ENCODE assay signal across 8 cellular contexts in the genomic region with DNA sequence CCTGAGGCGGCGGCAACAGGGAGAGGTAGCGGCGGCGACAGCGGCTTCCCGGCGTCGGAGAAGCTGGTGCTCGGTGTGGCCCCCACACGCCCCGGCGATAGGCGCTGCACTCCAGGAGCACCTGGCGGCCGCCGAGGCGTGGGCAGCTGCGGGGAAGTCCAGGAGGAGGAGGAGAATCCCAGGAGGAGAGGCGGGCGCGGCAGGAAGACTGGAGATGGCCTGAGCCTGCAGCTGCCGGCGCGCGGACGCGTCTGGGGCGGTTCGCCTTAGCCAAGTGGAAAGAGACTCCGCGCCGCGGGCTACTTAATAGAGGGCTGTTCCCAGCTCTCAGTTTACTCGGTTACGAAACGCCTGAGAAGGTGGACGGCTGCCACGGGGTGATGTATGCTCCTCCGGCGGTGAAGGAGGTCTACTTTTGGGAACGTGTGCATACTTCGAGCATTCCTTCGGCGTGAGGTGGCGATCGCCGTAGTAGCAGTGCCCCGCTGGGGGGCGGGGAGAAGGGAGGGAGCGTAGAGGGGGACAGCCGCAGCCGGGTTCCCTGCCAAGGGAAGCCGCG. TPM values are rescaled to one million over a fixed set of nuclear protein-coding genes. Genes with fewer than 3 reads are reported as not detected.
A peak's percentile ranks its signal among the peaks of the same experiment; 100 is the strongest.
DNase-seq lines count a peak whose midpoint lies in the region; ATAC-seq, FAIRE-seq and TF ChIP-seq lines count a peak whose summit lies in the region.
"Had no signal": no experiment of that assay in that cellular context is flagged by ENCODE, and none has a peak within 500 bp of the region (broad histone marks: within the 10 kb centered on the region; RNA-seq: fewer than 3 reads in every experiment).

Gene COL12A1 (minus strand): TSS at position 278 of the 559 bp plus-strand sequence. CDS start 3,261 bp downstream, outside the sequence.

- H3K27ac Mint-ChIP-seq in activated naive CD8-positive, alpha-beta T cell treated with anti-CD3 and anti-CD28 coated beads, Interleukin-2, amount 50 U/mL, for 24 hours: no peak within 1 kb of the TSS

- no peak for TF ChIP-seq CTCF in pancreas (IDR thresholded peaks at IDR 0.05)

- H3K27ac ChIP-seq in pancreas: peak within 1 kb of the TSS in 2 of 4 donors; percentile 26 to 47

- peak; percentile 99 for DNase-seq in ELR (ENCODE audit: low read depth)
- DNase-seq in M059J (ENCODE audit: low read depth): peak; percentile 99
- peak; percentile 14 for DNase-seq in activated naive CD8-positive, alpha-beta T cell treated with anti-CD3 and anti-CD28 coated beads, Interleukin-2, amount 50 U/mL, for 24 hours
- DNase-seq in cardiac septum (ENCODE audit: low spot score): peak; percentile 91
- DNase-seq in pancreas: peak; percentile 48 to 86 (median 70)
- DNase-seq in SKM-1 treated with dmso at 0.1 percent for 144 hours (lab: John Stamatoyannopoulos, UW; ENCODE audit: unreplicated experiment): no peak

- H3K4me3 ChIP-seq in pancreas: peak within 1 kb of the TSS; percentile 7 to 45 (median 26)

- 1% methylated on average over 51 to 55 of the region's 55 CpGs for WGBS in pancreas, 2 donors

- H3K4me3 Mint-ChIP-seq in activated naive CD8-positive, alpha-beta T cell treated with anti-CD3 and anti-CD28 coated beads, Interleukin-2, amount 50 U/mL, for 24 hours: peak within 1 kb of the TSS; percentile 66

- no peak for ATAC-seq in activated naive CD8-positive, alpha-beta T cell treated with anti-CD3 and anti-CD28 coated beads, Interleukin-2, amount 50 U/mL, for 24 hours
- ATAC-seq in pancreas (peak; percentile 41 to 61 (median 58)), GM21526 (IDR thresholded peaks at IDR 0.05; ENCODE audit: low FRiP score, unreplicated experiment) (no peak)

- H3K36me3 ChIP-seq in pancreas: no peaks in the 10 kb centered on the region

- H3K9me3 ChIP-seq in pancreas: no peaks in the 10 kb centered on the region

- no peak for FAIRE-seq in pancreas (lab: Jason Lieb, UNC)

- intact Hi-C loops in cardiac septum (cut with DNase I) (loop anchor here (5.0 to 10.0 kb wide), 9 partner anchors 381 to 1349 kb away; no protein-coding TSS in a partner anchor), pancreas (cut with DNase I) (loop anchor here in 2 of 3 donors (5.0 to 10.0 kb wide), 4 partner anchors 801 to 1481 kb away; no protein-coding TSS in a partner anchor)

- peaks cover 0 to 18% (median 6%) of the 10 kb centered on the region in 3 donors for H3K4me1 ChIP-seq in pancreas

- H3K9me3 Mint-ChIP-seq in activated naive CD8-positive, alpha-beta T cell treated with anti-CD3 and anti-CD28 coated beads, Interleukin-2, amount 50 U/mL, for 24 hours: no peaks in the 10 kb centered on the region

- no peaks in the 10 kb centered on the region for H3K36me3 Mint-ChIP-seq in activated naive CD8-positive, alpha-beta T cell treated with anti-CD3 and anti-CD28 coated beads, Interleukin-2, amount 50 U/mL, for 24 hours (ENCODE audit: low read depth)

- peaks cover 85% of the 10 kb centered on the region for H3K27me3 Mint-ChIP-seq in activated naive CD8-positive, alpha-beta T cell treated with anti-CD3 and anti-CD28 coated beads, Interleukin-2, amount 50 U/mL, for 24 hours

- H3K4me1 Mint-ChIP-seq in activated naive CD8-positive, alpha-beta T cell treated with anti-CD3 and anti-CD28 coated beads, Interleukin-2, amount 50 U/mL, for 24 hours: peaks cover 55% of the 10 kb centered on the region

- peaks cover 0 to 25% (median 0%) of the 10 kb centered on the region in 4 donors for H3K27me3 ChIP-seq in pancreas

RNA-seq across cellular contexts. Expression of gene COL12A1, which starts in this region (rescaled TPM):
- 147 and 336 TPM in 2 replicates for total RNA-seq in M059J (2014; rRNA removed; shearing (Covaris generic))
- total RNA-seq in cardiac septum: 40.3 TPM
- 10 to 100 TPM in 2 of 6 donors, 1 to 10 TPM in 4; 2.8 to 19.3 (median 5.2) TPM for total RNA-seq in pancreas
- 1 to 10 TPM; 1.2 to 2.0 TPM for polyA plus RNA-seq in pancreas
- total RNA-seq: activated CD8-positive, alpha-beta memory T cell treated with anti-CD3 and anti-CD28 coated beads for 36 hours had no signal

Comparison
In these comparisons a context has a peak if more than half of its experiments do, and no peak if none do; other contexts are left out.
1. ATAC-seq: peak in pancreas (4 of 4); none in activated naive CD8-positive, alpha-beta T cell treated with anti-CD3 and anti-CD28 coated beads, Interleukin-2, amount 50 U/mL, for 24 hours (single experiment) and GM21526 (single experiment).